ENCODE assay signal across 1 cellular context in genomic region chr6:43516697-43517502, GRCh38.
TF ChIP-seq lines count a peak whose summit lies in the region.

Gene POLR1C (plus strand): TSS chr6:43517089. CDS start chr6:43517110, 21 bp downstream.
Gene YIPF3 (minus strand): TSS chr6:43516926. CDS start chr6:43516807, 119 bp downstream.

TF ChIP-seq in HEK293, 187 proteins besides CTCF, POLR2A, EP300 and RAD21 (continued from another document):
- no peak for TF ChIP-seq REST (tag by site-specific recombination; IDR thresholded peaks at IDR 0.05)
- no peak for TF ChIP-seq ZNF571 (tag by site-specific recombination; IDR thresholded peaks at IDR 0.05)
- TF ChIP-seq SCRT2 (tag by site-specific recombination; IDR thresholded peaks at IDR 0.05), result no peak
- TF ChIP-seq ZNF426 (tag by site-specific recombination; IDR thresholded peaks at IDR 0.05), result no peak
- TF ChIP-seq ZNF639 (tag by site-specific recombination; IDR thresholded peaks at IDR 0.05), result peak; percentile 68; the same call in 1 of the 2 replicates
- peak; percentile 53 for TF ChIP-seq ZBTB26 (tag by site-specific recombination; optimal IDR thresholded peaks at IDR 0.05)
- TF ChIP-seq ATF2 (tag by site-specific recombination; IDR thresholded peaks at IDR 0.05; ENCODE audit: low read depth), result no peak
- no peak for TF ChIP-seq ZNF280C (tag by site-specific recombination; IDR thresholded peaks at IDR 0.05)
- TF ChIP-seq KLF8 (tag by site-specific recombination; IDR thresholded peaks at IDR 0.05), result peak; percentile 49; the same call in 1 of the 2 replicates
- TF ChIP-seq ZBTB8A (tag by site-specific recombination; IDR thresholded peaks at IDR 0.05), result peak; percentile 79
- TF ChIP-seq ZNF132 (tag by site-specific recombination; IDR thresholded peaks at IDR 0.05; ENCODE audit: borderline replicate concordance), result no peak
- TF ChIP-seq ZNF544 (tag by site-specific recombination; IDR thresholded peaks at IDR 0.05), result no peak
- TF ChIP-seq ZNF548 (tag by site-specific recombination; IDR thresholded peaks at IDR 0.05), result no peak
- TF ChIP-seq EGR2 (tag by site-specific recombination; IDR thresholded peaks at IDR 0.05; ENCODE audit: low read depth), result peak; percentile 58
- no peak for TF ChIP-seq OSR2 (tag by site-specific recombination; IDR thresholded peaks at IDR 0.05)
- TF ChIP-seq REPIN1 (tag by site-specific recombination; IDR thresholded peaks at IDR 0.05; ENCODE audit: low read depth), result no peak
- no peak for TF ChIP-seq MEIS1 (CRISPR knock-in tag; IDR thresholded peaks at IDR 0.05; ENCODE audit: borderline replicate concordance)
- no peak for TF ChIP-seq PRDM2 (tag by site-specific recombination; IDR thresholded peaks at IDR 0.05; ENCODE audit: borderline replicate concordance)
- no peak for TF ChIP-seq ZNF670 (tag by site-specific recombination; IDR thresholded peaks at IDR 0.05; ENCODE audit: low read depth)
- no peak for TF ChIP-seq ZNF776 (tag by site-specific recombination; IDR thresholded peaks at IDR 0.05; ENCODE audit: borderline replicate concordance)
- no peak; the same call in 1 of the 2 replicates for TF ChIP-seq ZNF768 (tag by site-specific recombination; IDR thresholded peaks at IDR 0.05)
- 0 out of 2 replicates have a peak, but pooled peaks have one; percentile 10 for TF ChIP-seq ZNF843 (tag by site-specific recombination; IDR thresholded peaks at IDR 0.05)
- TF ChIP-seq ZNF157 (tag by site-specific recombination; IDR thresholded peaks at IDR 0.05), result no peak
- TF ChIP-seq ZNF18 (tag by site-specific recombination; IDR thresholded peaks at IDR 0.05), result no peak; the same call in 1 of the 2 replicates
- TF ChIP-seq ZNF660 (tag by site-specific recombination; IDR thresholded peaks at IDR 0.05), result 0 out of 2 replicates have a peak, but pooled peaks have one; percentile 48
- TF ChIP-seq ZNF211 (tag by site-specific recombination; IDR thresholded peaks at IDR 0.05; ENCODE audit: low read depth), result no peak; the same call in 1 of the 2 replicates
- no peak for TF ChIP-seq ZFP41 (tag by site-specific recombination; IDR thresholded peaks at IDR 0.05; ENCODE audit: borderline replicate concordance)
- TF ChIP-seq ZBTB21 (tag by site-specific recombination; IDR thresholded peaks at IDR 0.05), result 0 out of 2 replicates have a peak, but pooled peaks have one; percentile 7
- no peak for TF ChIP-seq ZNF26 (tag by site-specific recombination; IDR thresholded peaks at IDR 0.05)
TF ChIP-seq in HEK293: peak in this region for 44.
